Comparison of ENCODE assay signal across 13 cellular contexts in the genomic region with DNA sequence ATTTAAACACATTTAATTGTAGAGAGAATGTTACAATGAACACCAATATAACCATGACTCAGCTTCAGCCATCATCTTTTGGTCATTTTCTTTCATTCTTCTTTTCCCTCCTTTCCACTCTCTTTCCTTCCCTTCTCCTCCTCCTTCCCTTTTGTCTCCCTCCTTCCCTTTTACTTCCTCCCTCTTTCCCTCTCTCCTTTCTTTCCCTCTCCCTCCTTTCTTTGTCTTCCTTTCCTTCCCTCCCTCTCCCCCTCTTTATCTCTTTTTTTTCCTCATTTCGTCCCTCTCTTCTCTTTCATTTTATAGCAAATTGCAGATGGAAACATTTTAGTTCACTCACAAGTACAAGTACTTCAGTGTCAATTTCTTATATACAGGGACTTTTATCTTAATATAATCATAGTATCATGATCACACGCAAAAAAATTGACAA. TPM values are rescaled to one million over a fixed set of nuclear protein-coding genes. Genes with fewer than 3 reads are reported as not detected.
DNase-seq lines count a peak whose midpoint lies in the region; ATAC-seq, FAIRE-seq and TF ChIP-seq lines count a peak whose summit lies in the region.
"Had no signal": no experiment of that assay in that cellular context is flagged by ENCODE, and none has a peak within 500 bp of the region (broad histone marks: within the 10 kb centered on the region; RNA-seq: fewer than 3 reads in every experiment).

No MANE protein-coding gene starts in this region.

- 74 to 80% methylated on average over 2 of the region's 2 CpGs for WGBS in transverse colon (ENCODE audit: low coverage in 1 of 2), 2 donors

- peaks cover 54% of the 10 kb centered on the region for H3K4me1 Mint-ChIP-seq in activated naive CD4-positive, alpha-beta T cell treated with anti-CD3 and anti-CD28 coated beads, Interleukin-2, amount 50 U/mL, for 24 hours
- H3K4me1 Mint-ChIP-seq in activated CD8-positive, alpha-beta T cell treated with anti-CD3 and anti-CD28 coated beads for 36 hours (ENCODE audit: low read depth), result peaks cover 31% of the 10 kb centered on the region

- ATAC-seq in activated naive CD4-positive, alpha-beta T cell treated with anti-CD3 and anti-CD28 coated beads, Interleukin-2, amount 50 U/mL, for 72 hours, result no peak
- no peak for ATAC-seq in activated CD8-positive, alpha-beta T cell treated with anti-CD3 and anti-CD28 coated beads for 36 hours
- ATAC-seq in HG03442 (IDR thresholded peaks at IDR 0.05; ENCODE audit: unreplicated experiment), result no peak
- ATAC-seq: esophagus mucosa, left cardiac atrium had no signal

- in situ Hi-C loops in transverse colon (cut with MboI; ENCODE audit: low pct_ligation_motif_present in 1 of 4, low pct_unique_long_range_greater_than_20kb in 1 of 4, low sequenced_read_pairs in 3 of 4), result loop anchor here (5.0 to 25.0 kb wide), 6 partner anchors 89 to 1164 kb away; a partner anchor contains a TSS

- peak overlapping the region; percentile 91 for H3K4me2 ChIP-seq in keratinocyte (ENCODE audit: control insufficient read depth, extremely low read depth, insufficient read depth, low read depth, low read length)

- TF ChIP-seq POLR2A in transverse colon (IDR thresholded peaks at IDR 0.05), result no peak

- H4K20me1 ChIP-seq in keratinocyte (ENCODE audit: control insufficient read depth, extremely low read depth, insufficient read depth, low read length), result no peaks in the 10 kb centered on the region

- H3K9me3 Mint-ChIP-seq in activated naive CD4-positive, alpha-beta T cell treated with anti-CD3 and anti-CD28 coated beads, Interleukin-2, amount 50 U/mL, for 24 hours, result no peaks in the 10 kb centered on the region
- H3K9me3 Mint-ChIP-seq in activated naive CD4-positive, alpha-beta T cell treated with anti-CD3 and anti-CD28 coated beads, Interleukin-2, amount 50 U/mL, for 72 hours, result no peaks in the 10 kb centered on the region
- H3K9me3 Mint-ChIP-seq in activated CD8-positive, alpha-beta T cell treated with anti-CD3 and anti-CD28 coated beads for 36 hours, result no peaks in the 10 kb centered on the region

- H3K27me3 Mint-ChIP-seq in activated naive CD4-positive, alpha-beta T cell treated with anti-CD3 and anti-CD28 coated beads, Interleukin-2, amount 50 U/mL, for 24 hours, result peaks cover 2% of the 10 kb centered on the region
- H3K27me3 Mint-ChIP-seq in activated CD8-positive, alpha-beta T cell treated with anti-CD3 and anti-CD28 coated beads for 36 hours, result peaks cover 5% of the 10 kb centered on the region

- peaks cover 33% of the 10 kb centered on the region for H3K4me1 ChIP-seq in keratinocyte (ENCODE audit: control insufficient read depth, extremely low read depth, insufficient read depth, low read length)
- H3K4me1 ChIP-seq in transverse colon, result peaks cover 21 to 36% (median 28%) of the 10 kb centered on the region in 4 donors

- H3K4me3 Mint-ChIP-seq in activated naive CD4-positive, alpha-beta T cell treated with anti-CD3 and anti-CD28 coated beads, Interleukin-2, amount 50 U/mL, for 24 hours, result peak overlapping the region; percentile 97
- H3K4me3 Mint-ChIP-seq in activated CD8-positive, alpha-beta T cell treated with anti-CD3 and anti-CD28 coated beads for 36 hours, result peak overlapping the region; percentile 98

- POLR2A ChIA-PET in activated CD8-positive, alpha-beta T cell treated with anti-CD3 and anti-CD28 coated beads for 36 hours (lab: Charles Lee), result interaction anchor here (1.2 to 1.5 kb wide), 2 partner anchors 16 to 84 kb away, joined by 4 to 5 read pairs; a partner anchor contains a TSS

- H3K27ac ChIP-seq in keratinocyte (ENCODE audit: control insufficient read depth, insufficient read depth, low read length), result no peak overlapping the region
- H3K27ac ChIP-seq in transverse colon, result peak overlapping the region; percentile 31 to 85 (median 84)

- no peak overlapping the region for H2AFZ ChIP-seq in keratinocyte (ENCODE audit: control insufficient read depth, low read length)

- dilution Hi-C loops in keratinocyte (cut with MboI; ENCODE audit: extremely low pct_ligation_motif_present, low sequenced_read_pairs), result no loop called here

- peak overlapping the region in 1 of 3 experiments; percentile 95 for H3K4me3 ChIP-seq in keratinocyte (ENCODE audit: control insufficient read depth in 2 of 3, extremely low read depth in 1 of 3, insufficient read depth in 2 of 3, low read depth in 1 of 3, low read length in 3 of 3)
- H3K4me3 ChIP-seq in transverse colon, result no peak overlapping the region

- peaks cover 2% of the 10 kb centered on the region for H3K36me3 Mint-ChIP-seq in activated naive CD4-positive, alpha-beta T cell treated with anti-CD3 and anti-CD28 coated beads, Interleukin-2, amount 50 U/mL, for 24 hours
- H3K36me3 Mint-ChIP-seq in activated naive CD4-positive, alpha-beta T cell treated with anti-CD3 and anti-CD28 coated beads, Interleukin-2, amount 50 U/mL, for 72 hours, result peaks cover 7 to 14% of the 10 kb centered on the region in 2 donors
- H3K36me3 Mint-ChIP-seq in activated CD8-positive, alpha-beta T cell treated with anti-CD3 and anti-CD28 coated beads for 36 hours (ENCODE audit: low read depth), result no peaks in the 10 kb centered on the region

- H3K79me2 ChIP-seq in keratinocyte (ENCODE audit: control insufficient read depth, insufficient read depth, low read length), result peaks cover 36% of the 10 kb centered on the region

- intact Hi-C loops in activated CD8-positive, alpha-beta T cell treated with anti-CD3 and anti-CD28 coated beads for 36 hours (cut with micrococcal nuclease), result loop anchor here (10.0 kb wide), 2 partner anchors 87 to 447 kb away; a partner anchor contains a TSS
- intact Hi-C loops in transverse colon (cut with DNase I; ENCODE audit: low total_unique reads), result loop anchor here (10.0 kb wide), 1 partner anchor 217 kb away; no protein-coding TSS in a partner anchor

- H3K27ac Mint-ChIP-seq in activated naive CD4-positive, alpha-beta T cell treated with anti-CD3 and anti-CD28 coated beads, Interleukin-2, amount 50 U/mL, for 24 hours, result peak overlapping the region; percentile 87
- H3K27ac Mint-ChIP-seq in activated naive CD4-positive, alpha-beta T cell treated with anti-CD3 and anti-CD28 coated beads, Interleukin-2, amount 50 U/mL, for 72 hours, result peak overlapping the region in 1 of 2 donors; percentile 61
- no peak overlapping the region for H3K27ac Mint-ChIP-seq in activated CD8-positive, alpha-beta T cell treated with anti-CD3 and anti-CD28 coated beads for 36 hours

- H3K9ac ChIP-seq in keratinocyte (ENCODE audit: control insufficient read depth, extremely low read depth, insufficient read depth, low read length), result no peak overlapping the region

- no peaks in the 10 kb centered on the region for H3K36me3 ChIP-seq in keratinocyte (ENCODE audit: control insufficient read depth in 2 of 2, extremely low read depth in 1 of 2, insufficient read depth in 2 of 2, low read length in 2 of 2)
- no peaks in the 10 kb centered on the region for H3K36me3 ChIP-seq in transverse colon

- TF ChIP-seq CTCF in activated CD8-positive, alpha-beta T cell treated with anti-CD3 and anti-CD28 coated beads for 36 hours (IDR thresholded peaks at IDR 0.05), result no peak
- TF ChIP-seq CTCF in keratinocyte (optimal IDR thresholded peaks at IDR 0.05 in 1 of 3, IDR thresholded peaks at IDR 0.05 in 1 of 3, conservative IDR thresholded peaks at IDR 0.05 in 1 of 3; ENCODE audit: extremely low read depth in 1 of 3, insufficient read depth in 2 of 3, low read length in 3 of 3) (no peak), transverse colon (IDR thresholded peaks at IDR 0.05) (no peak)

- DNase-seq in activated naive CD4-positive, alpha-beta T cell treated with anti-CD3 and anti-CD28 coated beads, Interleukin-2, amount 50 U/mL, for 72 hours (ENCODE audit: low spot score in 2 of 2), result no peak
- no peak for DNase-seq in activated CD8-positive, alpha-beta T cell treated with anti-CD3 and anti-CD28 coated beads for 36 hours
- DNase-seq in keratinocyte (ENCODE audit: low read depth, low spot score) (no peak), transverse colon (no peak), Kasumi-1 (lab: John Stamatoyannopoulos, UW) (no peak), DMS 273 treated with DMSO at 0.1 percent for 48 hours (lab: John Stamatoyannopoulos, UW) (no peak)
- DNase-seq: AML-193, anterior cingulate cortex, left cardiac atrium, NCI-H1694 treated with DMSO at 0.1 percent for 48 hours had no signal

- CTCF ChIA-PET in activated CD8-positive, alpha-beta T cell treated with anti-CD3 and anti-CD28 coated beads for 36 hours (lab: Charles Lee), result no interaction called here

- FAIRE-seq in keratinocyte (lab: Jason Lieb, UNC), result no peak

- no peaks in the 10 kb centered on the region for H3K9me3 ChIP-seq in keratinocyte (ENCODE audit: control insufficient read depth, low read depth, low read length)
- H3K9me3 ChIP-seq in transverse colon, result no peaks in the 10 kb centered on the region

- no peak for TF ChIP-seq EP300 in transverse colon (IDR thresholded peaks at IDR 0.05; ENCODE audit: low read depth)

- H3K27me3 ChIP-seq in keratinocyte (ENCODE audit: control insufficient read depth, extremely low read depth, insufficient read depth, low read length), result no peaks in the 10 kb centered on the region
- H3K27me3 ChIP-seq in transverse colon, result peaks cover 4% of the 10 kb centered on the region

- peaks cover 3% of the 10 kb centered on the region for H3K9me1 ChIP-seq in keratinocyte (ENCODE audit: control insufficient read depth, extremely low read depth, insufficient read depth, low read length)

RNA-seq across cellular contexts. Expression of a gene that starts 1.8 kb away (rescaled TPM):
- 1 to 10 TPM; 3.0 to 4.8 TPM for total RNA-seq in activated naive CD4-positive, alpha-beta T cell treated with anti-CD3 and anti-CD28 coated beads, Interleukin-2, amount 50 U/mL, for 72 hours
- 1 to 10 TPM; 2.3 to 3.0 TPM for total RNA-seq in activated CD8-positive, alpha-beta T cell treated with anti-CD3 and anti-CD28 coated beads for 36 hours
- polyA plus RNA-seq in keratinocyte, result 2.2 to 3.1 TPM (median 2.9 TPM) in 3 replicates
- polyA plus RNA-seq in keratinocyte (2011; ENCODE audit: low read depth), result 0.52 TPM
- polyA plus RNA-seq in keratinocyte (2011; cell fraction: cytosol; rRNA removed), result 1.3 and 2.1 TPM in 2 replicates
- polyA plus RNA-seq in keratinocyte (2011; cell fraction: nucleus; rRNA removed), result 4.3 and 5.1 TPM in 2 replicates
- 0.99 and 1.6 TPM in 2 replicates for polyA plus RNA-seq in keratinocyte (2012; ENCODE audit: low replicate concordance)
- polyA minus RNA-seq in keratinocyte, result 0.56 to 2.8 TPM (median 1.9 TPM) in 3 replicates
- polyA minus RNA-seq in keratinocyte (2011; cell fraction: cytosol; rRNA and poly(A)+ RNA removed), result 2.7 TPM
- 2.2 and 4.0 TPM in 2 replicates for polyA minus RNA-seq in keratinocyte (2011; cell fraction: nucleus; rRNA and poly(A)+ RNA removed)
- total RNA-seq in transverse colon, result 1 to 10 TPM; 1.4 to 5.2 (median 4.3) TPM

RNA-seq across cellular contexts. Expression of a gene that starts 15.6 kb away (rescaled TPM):
- 1 to 10 TPM in 1 of 2 donors, under 1 TPM in 1; 0.70 to 1.7 TPM for total RNA-seq in activated naive CD4-positive, alpha-beta T cell treated with anti-CD3 and anti-CD28 coated beads, Interleukin-2, amount 50 U/mL, for 72 hours
- 1 to 10 TPM; 1.6 to 2.0 TPM for total RNA-seq in activated CD8-positive, alpha-beta T cell treated with anti-CD3 and anti-CD28 coated beads for 36 hours
- polyA plus RNA-seq in keratinocyte, result 14.4 to 21.7 TPM (median 15.8 TPM) in 3 replicates
- polyA plus RNA-seq in keratinocyte (2011; ENCODE audit: low read depth), result 44.7 TPM
- polyA plus RNA-seq in keratinocyte (2011; cell fraction: cytosol; rRNA removed), result 15.3 and 24.3 TPM in 2 replicates
- 45.9 and 54.9 TPM in 2 replicates for polyA plus RNA-seq in keratinocyte (2011; cell fraction: nucleus; rRNA removed)
- polyA plus RNA-seq in keratinocyte (2012; ENCODE audit: low replicate concordance), result 12.4 and 13.1 TPM in 2 replicates
- 9.9 to 29.3 TPM (median 28.8 TPM) in 3 replicates for polyA minus RNA-seq in keratinocyte
- polyA minus RNA-seq in keratinocyte (2011; cell fraction: cytosol; rRNA and poly(A)+ RNA removed), result 11.3 TPM
- 13.7 and 24.4 TPM in 2 replicates for polyA minus RNA-seq in keratinocyte (2011; cell fraction: nucleus; rRNA and poly(A)+ RNA removed)
- total RNA-seq in transverse colon, result 10 to 100 TPM in 3 of 4 donors, 1 to 10 TPM in 1; 9.0 to 28.3 (median 17.0) TPM

RNA-seq across cellular contexts. Expression of a gene that starts 48.0 kb away (rescaled TPM):
- 1 to 10 TPM; 4.8 to 6.0 TPM for total RNA-seq in activated naive CD4-positive, alpha-beta T cell treated with anti-CD3 and anti-CD28 coated beads, Interleukin-2, amount 50 U/mL, for 72 hours
- total RNA-seq in activated CD8-positive, alpha-beta T cell treated with anti-CD3 and anti-CD28 coated beads for 36 hours, result 1 to 10 TPM; 7.1 to 7.4 TPM
- polyA plus RNA-seq in keratinocyte, result 2.5 to 4.0 TPM (median 2.7 TPM) in 3 replicates
- polyA plus RNA-seq in keratinocyte (2011; ENCODE audit: low read depth), result 1.4 TPM
- polyA plus RNA-seq in keratinocyte (2011; cell fraction: cytosol; rRNA removed), result 0.99 and 2.0 TPM in 2 replicates
- 3.5 and 4.0 TPM in 2 replicates for polyA plus RNA-seq in keratinocyte (2011; cell fraction: nucleus; rRNA removed)
- 1.6 and 1.7 TPM in 2 replicates for polyA plus RNA-seq in keratinocyte (2012; ENCODE audit: low replicate concordance)
- polyA minus RNA-seq in keratinocyte, result 1.8 to 3.8 TPM (median 2.1 TPM) in 3 replicates
- polyA minus RNA-seq in keratinocyte (2011; cell fraction: cytosol; rRNA and poly(A)+ RNA removed), result 2.5 TPM
- polyA minus RNA-seq in keratinocyte (2011; cell fraction: nucleus; rRNA and poly(A)+ RNA removed), result 2.3 and 4.6 TPM in 2 replicates
- 1 to 10 TPM; 1.2 to 6.2 (median 3.5) TPM for total RNA-seq in transverse colon
